ENCODE assay signal across 31 cellular contexts in the genomic region with DNA sequence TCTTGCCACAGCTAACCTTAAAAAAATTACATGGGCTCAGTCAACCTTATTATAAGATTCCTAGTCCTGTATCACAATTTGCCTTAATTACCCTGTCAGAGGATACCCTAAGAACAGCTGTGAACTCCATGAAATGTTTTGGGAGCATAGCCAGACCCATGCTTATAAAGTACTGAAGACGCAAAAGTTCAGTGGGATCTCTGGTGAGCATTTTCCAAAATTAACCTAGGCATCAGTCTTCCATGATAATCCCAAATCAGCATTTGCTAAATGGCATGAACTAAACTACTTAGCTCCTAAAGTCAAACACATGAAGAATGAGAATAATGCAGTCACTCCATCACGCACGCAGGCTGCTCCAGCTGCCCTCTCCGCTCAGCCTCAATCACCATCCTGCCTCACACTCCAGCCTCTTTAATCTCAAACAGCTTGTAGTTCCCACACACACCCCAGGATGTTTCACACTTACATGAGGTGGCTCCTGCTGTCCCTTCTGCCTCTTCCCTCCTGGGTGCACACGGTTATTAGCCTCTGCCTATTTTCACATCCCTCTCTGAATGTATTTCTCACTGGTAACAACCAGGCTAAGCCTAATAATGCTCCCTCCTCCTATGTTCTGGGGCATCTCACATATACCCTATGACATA. TPM values are rescaled to one million over a fixed set of nuclear protein-coding genes. Genes with fewer than 3 reads are reported as not detected.
A peak's percentile ranks its signal among the peaks of the same experiment; 100 is the strongest.
DNase-seq lines count a peak whose midpoint lies in the region; FAIRE-seq and TF ChIP-seq lines count a peak whose summit lies in the region.
"Had no signal": no experiment of that assay in that cellular context is flagged by ENCODE, and none has a peak within 500 bp of the region (broad histone marks: within the 10 kb centered on the region; RNA-seq: fewer than 3 reads in every experiment).

No MANE protein-coding gene starts in this region.

- H3F3A ChIP-seq in smooth muscle cell (ENCODE audit: low read depth): no peaks in the 10 kb centered on the region

- H3K14ac ChIP-seq in H9 (ENCODE audit: insufficient read depth, low read length): no peak overlapping the region

- dilution Hi-C loops in endothelial cell of umbilical vein (cut with MboI; ENCODE audit: extremely low pct_ligation_motif_present, low sequenced_read_pairs): no loop called here

- TF ChIP-seq CTCF in H9 (conservative IDR thresholded peaks at IDR 0.05) (no peak), endothelial cell of umbilical vein (IDR thresholded peaks at IDR 0.05; ENCODE audit: extremely low read depth in 1 of 2, insufficient read depth in 1 of 2, low read depth in 1 of 2, low read length in 2 of 2) (no peak), smooth muscle cell (IDR thresholded peaks at IDR 0.05; ENCODE audit: borderline replicate concordance, insufficient read depth, poor library complexity, severe bottlenecking) (no peak), GM20000 (IDR thresholded peaks at IDR 0.05; ENCODE audit: extremely low read depth, missing control alignments) (no peak), thyroid gland (IDR thresholded peaks at IDR 0.05) (no peak)

- no peak overlapping the region for H2AK5ac ChIP-seq in H9 (ENCODE audit: insufficient read length, low read length)

- H3K36me3 ChIP-seq in endothelial cell of umbilical vein (ENCODE audit: control insufficient read depth in 2 of 2, extremely low read depth in 1 of 2, insufficient read depth in 2 of 2, low read length in 2 of 2) (no peaks in the 10 kb centered on the region), smooth muscle cell (ENCODE audit: low read depth) (no peaks in the 10 kb centered on the region), thyroid gland (no peaks in the 10 kb centered on the region)
- H3K36me3 ChIP-seq: left lung, transverse colon had no signal

- H2BK5ac ChIP-seq in H9 (ENCODE audit: insufficient read length, low read length): no peak overlapping the region

- no peak overlapping the region for H4K8ac ChIP-seq in H9 (replicated peaks; ENCODE audit: insufficient read length, low read depth, low read length)

- no peak overlapping the region for H3K23ac ChIP-seq in H9 (ENCODE audit: insufficient read length, low read depth, low read length)

- no peak overlapping the region for H4K5ac ChIP-seq in H9 (ENCODE audit: insufficient read length, low read depth, low read length)

- H3K4me3 ChIP-seq in endothelial cell of umbilical vein (replicated peaks in 1 of 3; ENCODE audit: insufficient read depth in 1 of 3, low read depth in 1 of 3, low read length in 3 of 3) (no peak overlapping the region), smooth muscle cell (no peak overlapping the region), thyroid gland (replicated peaks in 1 of 3) (no peak overlapping the region)
- H3K4me3 ChIP-seq: dorsolateral prefrontal cortex, GM23248, left lung, MG63, transverse colon had no signal

- H3K9me1 ChIP-seq in endothelial cell of umbilical vein (replicated peaks; ENCODE audit: control insufficient read depth, extremely low read depth, insufficient read depth, low read length): no peaks in the 10 kb centered on the region

- H2BK120ac ChIP-seq in H9 (ENCODE audit: low read depth, low read length, poor library complexity, severe bottlenecking): no peak overlapping the region

- DNase-seq in H9: no peak
- DNase-seq in NCI-H524 treated with DMSO at 0.1 percent for 48 hours (lab: John Stamatoyannopoulos, UW): peak; percentile 34
- DNase-seq in endothelial cell of umbilical vein (ENCODE audit: low read depth, low spot score): no peak
- DNase-seq in smooth muscle cell (lab: John Stamatoyannopoulos, UW; ENCODE audit: unreplicated experiment): no peak
- no peak for DNase-seq in GM20000 (ENCODE audit: low spot score)
- no peak for DNase-seq in thyroid gland
- no peak for DNase-seq in erythroblast (lab: John Stamatoyannopoulos, UW)
- DNase-seq: activated CD4-positive, alpha-beta T cell treated with anti-CD3 and anti-CD28 coated beads, Interleukin-2, amount 10 ng/mL, durations not matched to agents 24 days and 14 days; activated gamma-delta T cell treated with Interleukin-2 at 50 U/mL for 16 hours; activated T-cell treated with anti-CD3 and anti-CD28 coated beads, Interleukin-2, amount 50 U/mL, for 24 hours; Calu3; cerebellar nuclear complex; dorsolateral prefrontal cortex; GM23248; left lung; mesenchymal stem cell; MG63; naive B cell; NCI-H1417 treated with DMSO at 0.1 percent for 48 hours; NCI-H446; NK-92 treated with Interleukin-12 subunit alpha and Interleukin-12 subunit beta, amount 100 ng/mL, for 24 hours; nucleus accumbens; SHP77 treated with DMSO at 0.1 percent for 48 hours; small intestine; stimulated activated CD4-positive, alpha-beta T cell treated with anti-CD3 and anti-CD28 coated beads, Interleukin-2, amount 100 ng/mL, for 24 hours; SW 1271; T-helper 9 cell; transverse colon had no signal

- H3K27me3 ChIP-seq in H9 (ENCODE audit: insufficient read depth, low read length) (no peaks in the 10 kb centered on the region), endothelial cell of umbilical vein (ENCODE audit: control insufficient read depth in 2 of 2, insufficient read depth in 2 of 2, low read length in 2 of 2) (no peaks in the 10 kb centered on the region), smooth muscle cell (ENCODE audit: low read depth) (no peaks in the 10 kb centered on the region), thyroid gland (no peaks in the 10 kb centered on the region)
- H3K27me3 ChIP-seq: MG63 had no signal

- H3K23me2 ChIP-seq in H9 (ENCODE audit: insufficient read length, low read depth, low read length, poor library complexity, severe bottlenecking): no peaks in the 10 kb centered on the region

- no peak overlapping the region for H2BK12ac ChIP-seq in H9 (ENCODE audit: insufficient read length, low read depth, low read length)

- POLR2A ChIA-PET in endothelial cell of umbilical vein (lab: Charles Lee): interaction anchor here (0.6 kb wide), 1 partner anchor 160 kb away, joined by 4 read pairs; no protein-coding TSS in a partner anchor

- TF ChIP-seq POLR2A in endothelial cell of umbilical vein (IDR thresholded peaks at IDR 0.05; ENCODE audit: low read depth, low read length) (no peak), thyroid gland (IDR thresholded peaks at IDR 0.05) (no peak), erythroblast (IDR thresholded peaks at IDR 0.05; ENCODE audit: low read length) (no peak)

- H2AFZ ChIP-seq in H9 (ENCODE audit: low read length) (no peak overlapping the region), endothelial cell of umbilical vein (ENCODE audit: low read depth, low read length) (no peak overlapping the region), smooth muscle cell (ENCODE audit: low read depth) (no peak overlapping the region)
- H2AFZ ChIP-seq: GM23248 had no signal

- H3K9me3 Mint-ChIP-seq in H9: no peaks in the 10 kb centered on the region
- H3K9me3 Mint-ChIP-seq: activated CD4-positive, alpha-beta T cell treated with anti-CD3 and anti-CD28 coated beads, Interleukin-2, amount 10 ng/mL, durations not matched to agents 24 days and 14 days; activated T-cell treated with anti-CD3 and anti-CD28 coated beads, Interleukin-2, amount 50 U/mL, for 24 hours; naive B cell had no signal

- H3K4me2 ChIP-seq in H9 (ENCODE audit: insufficient read depth, insufficient read length, low read length) (no peak overlapping the region), endothelial cell of umbilical vein (ENCODE audit: insufficient read depth, low read length) (no peak overlapping the region), smooth muscle cell (peak overlapping the region; percentile 63)

- peaks cover 3% of the 10 kb centered on the region; the same call in 1 of the 2 replicates for H3K4me1 ChIP-seq in H9 (ENCODE audit: insufficient read depth, low read length)
- H3K4me1 ChIP-seq in endothelial cell of umbilical vein (ENCODE audit: control insufficient read depth, extremely low read depth, insufficient read depth, low read length): no peaks in the 10 kb centered on the region
- H3K4me1 ChIP-seq in smooth muscle cell (ENCODE audit: low read depth): peaks cover 5% of the 10 kb centered on the region
- no peaks in the 10 kb centered on the region for H3K4me1 ChIP-seq in thyroid gland
- H3K4me1 ChIP-seq: left lung, transverse colon had no signal

- peak overlapping the region; percentile 58 to 82 (median 65) for H3K27ac Mint-ChIP-seq in H9
- H3K27ac Mint-ChIP-seq: activated CD4-positive, alpha-beta T cell treated with anti-CD3 and anti-CD28 coated beads, Interleukin-2, amount 10 ng/mL, durations not matched to agents 24 days and 14 days; activated T-cell treated with anti-CD3 and anti-CD28 coated beads, Interleukin-2, amount 50 U/mL, for 24 hours had no signal

- H4K91ac ChIP-seq in H9 (ENCODE audit: insufficient read length, low read depth, low read length): no peak overlapping the region

- no peaks in the 10 kb centered on the region for H3K79me1 ChIP-seq in H9 (ENCODE audit: insufficient read depth, low read depth, low read length, poor library complexity, severe bottlenecking)

- H3K27me3 Mint-ChIP-seq in H9 (ENCODE audit: low read depth): no peaks in the 10 kb centered on the region

- no peak overlapping the region for H2BK15ac ChIP-seq in H9 (ENCODE audit: low read depth, low read length)

- no peak overlapping the region for H3K4ac ChIP-seq in H9 (ENCODE audit: low read depth, low read length)

- CTCF ChIA-PET in endothelial cell of umbilical vein (lab: Charles Lee): interaction anchor here (5.4 kb wide), 1 partner anchor 8 kb away, joined by 28 read pairs; no protein-coding TSS in a partner anchor

- WGBS in H9 (ENCODE audit: extremely low coverage, insufficient read length, low lambda C conversion rate): no CpG with 5 or more reads among the region's 5 CpGs
- WGBS in smooth muscle cell (ENCODE audit: low lambda C conversion rate): 86% methylated on average over 5 of the region's 5 CpGs
- WGBS in thyroid gland, 2 donors: 85 to 88% methylated on average over 5 of the region's 5 CpGs

- no peaks in the 10 kb centered on the region for H4K20me1 ChIP-seq in H9 (ENCODE audit: control insufficient read depth, insufficient read depth, insufficient read length)
- H4K20me1 ChIP-seq in endothelial cell of umbilical vein (replicated peaks; ENCODE audit: control insufficient read depth, extremely low read depth, insufficient read depth, low read length): peaks cover 16% of the 10 kb centered on the region
- H4K20me1 ChIP-seq in smooth muscle cell (ENCODE audit: low read depth): peaks cover 84% of the 10 kb centered on the region

- H3K9me3 ChIP-seq in H9 (ENCODE audit: control insufficient read depth, low read depth, low read length): no peaks in the 10 kb centered on the region
- no peaks in the 10 kb centered on the region for H3K9me3 ChIP-seq in endothelial cell of umbilical vein (replicated peaks; ENCODE audit: control insufficient read depth, insufficient read depth, low read length)
- no peaks in the 10 kb centered on the region for H3K9me3 ChIP-seq in smooth muscle cell (replicated peaks; ENCODE audit: low read depth)
- H3K9me3 ChIP-seq in thyroid gland: no peaks in the 10 kb centered on the region
- H3K9me3 ChIP-seq: left lung, MG63, transverse colon had no signal

- no TSS peak for BruUV-seq in endothelial cell of umbilical vein (replicated peaks; lab: Mats Ljungman, UMichigan)

- no peak overlapping the region for H3K56ac ChIP-seq in H9 (ENCODE audit: insufficient read length, low read depth, low read length)

- no peak overlapping the region for H3T11ph ChIP-seq in H9 (ENCODE audit: low read length)

- peak; percentile 8 for FAIRE-seq in endothelial cell of umbilical vein (lab: Jason Lieb, UNC)
- FAIRE-seq: islet of Langerhans, small intestine had no signal

- intact Hi-C loops in endothelial cell of umbilical vein (cut with micrococcal nuclease): no loop called here
- intact Hi-C loops in thyroid gland (cut with DNase I): no loop called here

- no peak overlapping the region for H3K18ac ChIP-seq in H9 (ENCODE audit: insufficient read length, low read depth, low read length)

- peaks cover 18 to 55% (median 35%) of the 10 kb centered on the region in 3 experiments for H3K36me3 Mint-ChIP-seq in H9 (ENCODE audit: insufficient read depth in 1 of 3, low read depth in 3 of 3)
- H3K36me3 Mint-ChIP-seq: naive B cell had no signal

- H3K27ac ChIP-seq in H9 (ENCODE audit: insufficient read length, low read depth, low read length) (no peak overlapping the region), endothelial cell of umbilical vein (ENCODE audit: insufficient read depth, low read depth, low read length) (no peak overlapping the region), smooth muscle cell (ENCODE audit: low read depth) (no peak overlapping the region), thyroid gland (no peak overlapping the region)
- H3K27ac ChIP-seq: C4-2B, dorsolateral prefrontal cortex, GM23248, left lung, transverse colon, VCaP had no signal

- no peak overlapping the region for H2BK20ac ChIP-seq in H9 (ENCODE audit: low read depth, low read length, poor library complexity, severe bottlenecking)

- peak overlapping the region in 1 of 2 experiments; percentile 32; a peak in 1 of 5 replicates for H3K4me3 Mint-ChIP-seq in H9
- H3K4me3 Mint-ChIP-seq: activated CD4-positive, alpha-beta T cell treated with anti-CD3 and anti-CD28 coated beads, Interleukin-2, amount 10 ng/mL, durations not matched to agents 24 days and 14 days; activated T-cell treated with anti-CD3 and anti-CD28 coated beads, Interleukin-2, amount 50 U/mL, for 24 hours; naive B cell had no signal

- H3K79me2 ChIP-seq in H9 (ENCODE audit: insufficient read depth, low read length) (peaks cover 70% of the 10 kb centered on the region), endothelial cell of umbilical vein (ENCODE audit: control insufficient read depth, insufficient read depth, low read length) (peaks cover 97% of the 10 kb centered on the region), smooth muscle cell (ENCODE audit: low read depth) (peaks cover 95% of the 10 kb centered on the region)

- H3K4me1 Mint-ChIP-seq in H9: peaks cover 61 to 67% of the 10 kb centered on the region in 2 experiments
- H3K4me1 Mint-ChIP-seq: naive B cell had no signal

- no peak overlapping the region for H3K9ac ChIP-seq in H9 (ENCODE audit: extremely low read depth, insufficient read length, low read length)
- H3K9ac ChIP-seq in endothelial cell of umbilical vein (replicated peaks; ENCODE audit: extremely low read depth, insufficient read depth, low read length): no peak overlapping the region
- H3K9ac ChIP-seq in smooth muscle cell (ENCODE audit: low read depth): no peak overlapping the region
- H3K9ac ChIP-seq: GM23248 had no signal

RNA-seq across cellular contexts. Expression of gene IGF2BP3, which starts 15.3 kb away (rescaled TPM):
- total RNA-seq in H9 (2021) (180 and 197 TPM in 2 replicates), endothelial cell of umbilical vein (111 and 117 TPM in 2 replicates), smooth muscle cell (28.1 and 35.2 TPM in 2 replicates), thyroid gland (1 to 10 TPM in 3 of 4 donors, under 1 TPM in 1; 0.67 to 5.2 (median 3.4) TPM)
- polyA plus RNA-seq in endothelial cell of umbilical vein (30.7 and 41.2 TPM in 2 replicates), smooth muscle cell (7.9 and 9.7 TPM in 2 replicates)
- polyA plus RNA-seq in endothelial cell of umbilical vein (2011; cell fraction: cytosol; rRNA removed): 59.9 and 81.1 TPM in 2 replicates
- polyA plus RNA-seq in endothelial cell of umbilical vein (2011; cell fraction: nucleus; rRNA removed): 125 and 193 TPM in 2 replicates
- polyA plus RNA-seq in endothelial cell of umbilical vein (2012): 73.1 and 143 TPM in 2 replicates
- 76.6 and 80.5 TPM in 2 replicates for polyA minus RNA-seq in endothelial cell of umbilical vein
- 45.8 TPM for polyA minus RNA-seq in endothelial cell of umbilical vein (2011; cell fraction: cytosol; rRNA and poly(A)+ RNA removed)
- 130 and 167 TPM in 2 replicates for polyA minus RNA-seq in endothelial cell of umbilical vein (2011; cell fraction: nucleus; rRNA and poly(A)+ RNA removed)
